ENCODE assay signal across 1 cellular context in genomic region chr3:136685882-136686281, GRCh38.
TF ChIP-seq lines count a peak whose summit lies in the region.

No MANE protein-coding gene starts in this region.

TF ChIP-seq in GM12878, 131 proteins besides CTCF, POLR2A, EP300 and RAD21 (continued from another document):
- TF ChIP-seq CBX5 (IDR thresholded peaks at IDR 0.05; ENCODE audit: low read depth) = peak; percentile 96
